Comparison of ENCODE assay signal across 8 cellular contexts in genomic region chr10:117165557-117166419, GRCh38. TPM values are rescaled to one million over a fixed set of nuclear protein-coding genes. Genes with fewer than 3 reads are reported as not detected.
A peak's percentile ranks its signal among the peaks of the same experiment; 100 is the strongest.
DNase-seq lines count a peak whose midpoint lies in the region; ATAC-seq and TF ChIP-seq lines count a peak whose summit lies in the region.

No MANE protein-coding gene starts in this region.

- intact Hi-C loops in head of caudate nucleus (cut with DNase I): loop anchor here (5.0 to 10.0 kb wide), 2 partner anchors 51 to 158 kb away; partner anchors contain the start of gene SHTN1

- no peak overlapping the region for H3K4me3 ChIP-seq in HL-60 (replicated peaks; ENCODE audit: insufficient read depth, low read length)

- H3K27me3 ChIP-seq in HL-60 (ENCODE audit: insufficient read depth, poor library complexity, severe bottlenecking): peaks cover 82% of the 10 kb centered on the region

- no peak overlapping the region for H3K27ac ChIP-seq in HL-60 (replicated peaks)

- DNase-seq in DMS 273 treated with DMSO at 0.1 percent for 48 hours (lab: John Stamatoyannopoulos, UW): peak; percentile 37
- DNase-seq in HL-60 (ENCODE audit: low read depth in 1 of 2, low spot score in 1 of 2): peak in 1 of 2 experiments; percentile 9
- peak; percentile 50 to 57 for DNase-seq in activated T-cell treated with anti-CD3 and anti-CD28 coated beads, Interleukin-2, amount 50 U/mL, for 48 hours
- peak; percentile 43 to 90 (median 77) for DNase-seq in head of caudate nucleus
- DNase-seq in retina: peak; percentile 88
- no peak for DNase-seq in ureter (ENCODE audit: low spot score)

- ATAC-seq in GM18909 (IDR thresholded peaks at IDR 0.05; ENCODE audit: poor library complexity, unreplicated experiment): no peak
- no peak for ATAC-seq in GM18907 (IDR thresholded peaks at IDR 0.05; ENCODE audit: unreplicated experiment)

- peak; percentile 15 for TF ChIP-seq CTCF in HL-60 (IDR thresholded peaks at IDR 0.05; ENCODE audit: insufficient read depth, low read length)

RNA-seq across cellular contexts. Expression of gene VAX1, which starts 27.7 kb away (rescaled TPM):
- not detected for total RNA-seq in ureter

RNA-seq across cellular contexts. Expression of gene KCNK18, which starts 31.5 kb away (rescaled TPM):
- not detected for total RNA-seq in ureter
